In the genomic region with DNA sequence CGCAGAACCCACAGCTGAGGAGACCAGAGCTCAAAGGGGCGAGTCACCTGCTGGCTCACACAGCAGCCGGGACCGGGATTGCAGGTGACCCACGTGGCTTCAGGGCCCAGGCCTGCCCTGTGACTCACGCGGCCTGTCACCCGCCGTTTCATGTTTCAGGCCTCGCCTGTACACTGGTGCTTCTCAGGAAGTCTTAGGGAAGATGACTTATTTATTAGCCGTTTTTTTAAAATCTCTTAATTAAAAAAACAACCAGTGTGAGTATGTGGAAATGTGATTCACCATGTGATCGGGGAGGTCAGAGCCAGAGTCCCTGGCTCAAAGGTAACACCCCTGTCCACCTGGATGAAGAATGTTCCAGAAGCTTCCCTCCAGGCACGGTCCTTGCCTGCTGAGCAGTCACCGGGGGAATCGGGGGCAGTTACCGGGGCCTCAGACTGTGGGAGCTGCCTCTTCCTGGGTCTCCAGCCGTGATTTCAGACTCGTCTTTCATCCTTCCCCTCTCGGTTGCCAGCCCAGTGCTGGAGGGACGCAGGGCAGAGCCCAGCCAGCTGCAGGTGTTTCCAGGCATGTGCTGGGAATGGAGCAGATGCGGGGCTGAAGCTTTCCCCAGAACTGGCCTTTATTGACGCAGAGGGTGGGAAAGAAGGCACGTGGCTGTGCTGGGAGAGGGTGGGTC, we compare ENCODE assay signal across 1 cellular context.
TF ChIP-seq lines count a peak whose summit lies in the region.

No MANE protein-coding gene starts in this region.

TF ChIP-seq in K562, 482 proteins besides CTCF, POLR2A, EP300 and RAD21 (continued from another document and continues in another):
- no peak for TF ChIP-seq CUX1 (CRISPR knock-in tag; IDR thresholded peaks at IDR 0.05)
- TF ChIP-seq ELF2 (CRISPR knock-in tag; IDR thresholded peaks at IDR 0.05), result no peak
- TF ChIP-seq MITF (IDR thresholded peaks at IDR 0.05), result no peak
- TF ChIP-seq PML (IDR thresholded peaks at IDR 0.05; ENCODE audit: low read length), result no peak
- TF ChIP-seq CREB3 (tag; conservative IDR thresholded peaks at IDR 0.05; ENCODE audit: low read depth), result no peak
- TF ChIP-seq TFE3 (CRISPR knock-in tag; IDR thresholded peaks at IDR 0.05), result no peak
- no peak for TF ChIP-seq NCOA2 (IDR thresholded peaks at IDR 0.05; ENCODE audit: partially characterized antibody in 2 of 2)
- TF ChIP-seq IRF9 (tag; IDR thresholded peaks at IDR 0.05), result no peak
- TF ChIP-seq ZFX (CRISPR knock-in tag; IDR thresholded peaks at IDR 0.05), result peak; percentile 92
- TF ChIP-seq MEF2D (tag; conservative IDR thresholded peaks at IDR 0.05; ENCODE audit: low read depth), result no peak
- TF ChIP-seq NCOA4 (IDR thresholded peaks at IDR 0.05; ENCODE audit: partially characterized antibody), result no peak
- no peak for TF ChIP-seq PCBP1 (IDR thresholded peaks at IDR 0.05; ENCODE audit: low read depth, low read length, poor library complexity, severe bottlenecking)
- TF ChIP-seq SRSF3 (IDR thresholded peaks at IDR 0.05; ENCODE audit: insufficient read depth, low read length), result no peak
- peak; percentile 93 for TF ChIP-seq BHLHE40 (IDR thresholded peaks at IDR 0.05; ENCODE audit: low read length)
- TF ChIP-seq TEAD4 (IDR thresholded peaks at IDR 0.05; ENCODE audit: low read length), result 0 out of 2 replicates have a peak, but pooled peaks have one; percentile 6
- TF ChIP-seq TEAD4 (CRISPR knock-in tag; IDR thresholded peaks at IDR 0.05; ENCODE audit: borderline replicate concordance), result no peak
- no peak for TF ChIP-seq TCF15 (CRISPR knock-in tag; IDR thresholded peaks at IDR 0.05)
- TF ChIP-seq ATF3 (IDR thresholded peaks at IDR 0.05), result peak; percentile 90
- peak; percentile 91 for TF ChIP-seq ATF3 (CRISPR knock-in tag; conservative IDR thresholded peaks at IDR 0.05)
- TF ChIP-seq, protein P1, sequence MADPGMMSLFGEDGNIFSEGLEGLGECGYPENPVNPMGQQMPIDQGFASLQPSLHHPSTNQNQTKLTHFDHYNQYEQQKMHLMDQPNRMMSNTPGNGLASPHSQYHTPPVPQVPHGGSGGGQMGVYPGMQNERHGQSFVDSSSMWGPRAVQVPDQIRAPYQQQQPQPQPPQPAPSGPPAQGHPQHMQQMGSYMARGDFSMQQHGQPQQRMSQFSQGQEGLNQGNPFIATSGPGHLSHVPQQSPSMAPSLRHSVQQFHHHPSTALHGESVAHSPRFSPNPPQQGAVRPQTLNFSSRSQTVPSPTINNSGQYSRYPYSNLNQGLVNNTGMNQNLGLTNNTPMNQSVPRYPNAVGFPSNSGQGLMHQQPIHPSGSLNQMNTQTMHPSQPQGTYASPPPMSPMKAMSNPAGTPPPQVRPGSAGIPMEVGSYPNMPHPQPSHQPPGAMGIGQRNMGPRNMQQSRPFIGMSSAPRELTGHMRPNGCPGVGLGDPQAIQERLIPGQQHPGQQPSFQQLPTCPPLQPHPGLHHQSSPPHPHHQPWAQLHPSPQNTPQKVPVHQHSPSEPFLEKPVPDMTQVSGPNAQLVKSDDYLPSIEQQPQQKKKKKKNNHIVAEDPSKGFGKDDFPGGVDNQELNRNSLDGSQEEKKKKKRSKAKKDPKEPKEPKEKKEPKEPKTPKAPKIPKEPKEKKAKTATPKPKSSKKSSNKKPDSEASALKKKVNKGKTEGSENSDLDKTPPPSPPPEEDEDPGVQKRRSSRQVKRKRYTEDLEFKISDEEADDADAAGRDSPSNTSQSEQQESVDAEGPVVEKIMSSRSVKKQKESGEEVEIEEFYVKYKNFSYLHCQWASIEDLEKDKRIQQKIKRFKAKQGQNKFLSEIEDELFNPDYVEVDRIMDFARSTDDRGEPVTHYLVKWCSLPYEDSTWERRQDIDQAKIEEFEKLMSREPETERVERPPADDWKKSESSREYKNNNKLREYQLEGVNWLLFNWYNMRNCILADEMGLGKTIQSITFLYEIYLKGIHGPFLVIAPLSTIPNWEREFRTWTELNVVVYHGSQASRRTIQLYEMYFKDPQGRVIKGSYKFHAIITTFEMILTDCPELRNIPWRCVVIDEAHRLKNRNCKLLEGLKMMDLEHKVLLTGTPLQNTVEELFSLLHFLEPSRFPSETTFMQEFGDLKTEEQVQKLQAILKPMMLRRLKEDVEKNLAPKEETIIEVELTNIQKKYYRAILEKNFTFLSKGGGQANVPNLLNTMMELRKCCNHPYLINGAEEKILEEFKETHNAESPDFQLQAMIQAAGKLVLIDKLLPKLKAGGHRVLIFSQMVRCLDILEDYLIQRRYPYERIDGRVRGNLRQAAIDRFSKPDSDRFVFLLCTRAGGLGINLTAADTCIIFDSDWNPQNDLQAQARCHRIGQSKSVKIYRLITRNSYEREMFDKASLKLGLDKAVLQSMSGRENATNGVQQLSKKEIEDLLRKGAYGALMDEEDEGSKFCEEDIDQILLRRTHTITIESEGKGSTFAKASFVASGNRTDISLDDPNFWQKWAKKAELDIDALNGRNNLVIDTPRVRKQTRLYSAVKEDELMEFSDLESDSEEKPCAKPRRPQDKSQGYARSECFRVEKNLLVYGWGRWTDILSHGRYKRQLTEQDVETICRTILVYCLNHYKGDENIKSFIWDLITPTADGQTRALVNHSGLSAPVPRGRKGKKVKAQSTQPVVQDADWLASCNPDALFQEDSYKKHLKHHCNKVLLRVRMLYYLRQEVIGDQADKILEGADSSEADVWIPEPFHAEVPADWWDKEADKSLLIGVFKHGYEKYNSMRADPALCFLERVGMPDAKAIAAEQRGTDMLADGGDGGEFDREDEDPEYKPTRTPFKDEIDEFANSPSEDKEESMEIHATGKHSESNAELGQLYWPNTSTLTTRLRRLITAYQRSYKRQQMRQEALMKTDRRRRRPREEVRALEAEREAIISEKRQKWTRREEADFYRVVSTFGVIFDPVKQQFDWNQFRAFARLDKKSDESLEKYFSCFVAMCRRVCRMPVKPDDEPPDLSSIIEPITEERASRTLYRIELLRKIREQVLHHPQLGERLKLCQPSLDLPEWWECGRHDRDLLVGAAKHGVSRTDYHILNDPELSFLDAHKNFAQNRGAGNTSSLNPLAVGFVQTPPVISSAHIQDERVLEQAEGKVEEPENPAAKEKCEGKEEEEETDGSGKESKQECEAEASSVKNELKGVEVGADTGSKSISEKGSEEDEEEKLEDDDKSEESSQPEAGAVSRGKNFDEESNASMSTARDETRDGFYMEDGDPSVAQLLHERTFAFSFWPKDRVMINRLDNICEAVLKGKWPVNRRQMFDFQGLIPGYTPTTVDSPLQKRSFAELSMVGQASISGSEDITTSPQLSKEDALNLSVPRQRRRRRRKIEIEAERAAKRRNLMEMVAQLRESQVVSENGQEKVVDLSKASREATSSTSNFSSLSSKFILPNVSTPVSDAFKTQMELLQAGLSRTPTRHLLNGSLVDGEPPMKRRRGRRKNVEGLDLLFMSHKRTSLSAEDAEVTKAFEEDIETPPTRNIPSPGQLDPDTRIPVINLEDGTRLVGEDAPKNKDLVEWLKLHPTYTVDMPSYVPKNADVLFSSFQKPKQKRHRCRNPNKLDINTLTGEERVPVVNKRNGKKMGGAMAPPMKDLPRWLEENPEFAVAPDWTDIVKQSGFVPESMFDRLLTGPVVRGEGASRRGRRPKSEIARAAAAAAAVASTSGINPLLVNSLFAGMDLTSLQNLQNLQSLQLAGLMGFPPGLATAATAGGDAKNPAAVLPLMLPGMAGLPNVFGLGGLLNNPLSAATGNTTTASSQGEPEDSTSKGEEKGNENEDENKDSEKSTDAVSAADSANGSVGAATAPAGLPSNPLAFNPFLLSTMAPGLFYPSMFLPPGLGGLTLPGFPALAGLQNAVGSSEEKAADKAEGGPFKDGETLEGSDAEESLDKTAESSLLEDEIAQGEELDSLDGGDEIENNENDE (IDR thresholded peaks at IDR 0.05; ENCODE audit: low read depth, low read length), result no peak
- TF ChIP-seq RBM15 (IDR thresholded peaks at IDR 0.05; ENCODE audit: insufficient read depth, low read length), result no peak
- no peak for TF ChIP-seq HNRNPH1 (optimal IDR thresholded peaks at IDR 0.05; ENCODE audit: low read depth, low read length)
- TF ChIP-seq, protein P2, sequence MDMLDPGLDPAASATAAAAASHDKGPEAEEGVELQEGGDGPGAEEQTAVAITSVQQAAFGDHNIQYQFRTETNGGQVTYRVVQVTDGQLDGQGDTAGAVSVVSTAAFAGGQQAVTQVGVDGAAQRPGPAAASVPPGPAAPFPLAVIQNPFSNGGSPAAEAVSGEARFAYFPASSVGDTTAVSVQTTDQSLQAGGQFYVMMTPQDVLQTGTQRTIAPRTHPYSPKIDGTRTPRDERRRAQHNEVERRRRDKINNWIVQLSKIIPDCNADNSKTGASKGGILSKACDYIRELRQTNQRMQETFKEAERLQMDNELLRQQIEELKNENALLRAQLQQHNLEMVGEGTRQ (CRISPR knock-in tag; IDR thresholded peaks at IDR 0.05), result peak; percentile 75
- TF ChIP-seq GTF2F1 (IDR thresholded peaks at IDR 0.05; ENCODE audit: low read depth, low read length), result no peak
- TF ChIP-seq ILK (tag; IDR thresholded peaks at IDR 0.05; ENCODE audit: borderline replicate concordance, low read depth), result no peak
- no peak for TF ChIP-seq NR2F6 (CRISPR knock-in tag; IDR thresholded peaks at IDR 0.05)
